ENCODE assay signal across 7 cellular contexts in the genomic region with DNA sequence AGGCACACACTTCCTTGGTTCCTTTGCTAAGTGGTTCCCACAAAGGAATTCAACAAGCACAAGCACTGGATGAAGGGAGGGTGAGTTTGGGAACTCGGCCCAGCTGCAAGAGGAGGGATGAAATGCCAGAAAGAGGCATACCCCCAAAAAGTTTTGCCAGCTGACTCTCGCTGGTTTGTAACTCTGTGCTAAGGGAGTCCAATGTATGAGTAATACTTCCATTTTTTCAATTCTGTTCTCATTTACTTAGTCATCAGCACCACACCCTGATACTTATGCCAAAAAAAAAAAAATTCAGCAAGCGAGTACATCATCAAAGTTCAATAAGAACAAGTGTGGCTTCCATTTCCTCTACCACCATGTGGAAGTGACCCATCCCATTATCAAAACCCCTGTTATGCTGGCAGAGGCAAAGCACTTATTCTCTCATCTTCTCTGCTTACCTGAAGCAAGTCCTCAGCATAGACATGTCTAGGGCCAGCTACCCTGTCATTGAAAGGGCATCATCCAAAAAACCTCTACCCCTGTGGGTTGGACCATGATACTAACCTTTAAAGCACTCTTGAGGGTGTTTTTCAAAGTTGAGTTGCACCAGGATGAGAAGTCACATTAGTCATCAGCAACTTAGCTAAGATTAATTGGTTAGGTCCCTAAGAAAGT. TPM values are rescaled to one million over a fixed set of nuclear protein-coding genes. Genes with fewer than 3 reads are reported as not detected.
DNase-seq lines count a peak whose midpoint lies in the region; ATAC-seq lines count a peak whose summit lies in the region.

No MANE protein-coding gene starts in this region.

- no peaks in the 10 kb centered on the region for H3K36me3 ChIP-seq in esophagus (ENCODE audit: control insufficient read depth in 2 of 2, insufficient read depth in 2 of 2, low read length in 1 of 2)

- no peaks in the 10 kb centered on the region for H3K36me3 Mint-ChIP-seq in T-helper 1 cell treated with Interleukin-12 subunit alpha and Interleukin-12 subunit beta and Interleukin-4 antibody, amounts not matched to agents 30 μg/mL and 1 μg/mL, for 36 hours (ENCODE audit: low read depth)

- peak overlapping the region; percentile 69 for H3K27ac Mint-ChIP-seq in T-helper 1 cell treated with Interleukin-12 subunit alpha and Interleukin-12 subunit beta and Interleukin-4 antibody, amounts not matched to agents 30 μg/mL and 1 μg/mL, for 36 hours

- WGBS in esophagus, 2 donors = 13 to 36% methylated on average over 3 of the region's 3 CpGs

- no peak for ATAC-seq in HG03175 (IDR thresholded peaks at IDR 0.05; ENCODE audit: unreplicated experiment)

- H3K4me3 ChIP-seq in esophagus (ENCODE audit: low read depth in 1 of 2, low read length in 2 of 2) = no peak overlapping the region
- no peak overlapping the region for H3K4me3 ChIP-seq in skin epidermis

- peak; percentile 93 for DNase-seq in HCEC 1CT
- DNase-seq in NCI-H345 treated with DMSO at 0.1 percent for 48 hours (lab: John Stamatoyannopoulos, UW; ENCODE audit: unreplicated experiment) = no peak
- DNase-seq in GDM1 (lab: John Stamatoyannopoulos, UW) = no peak

- H3K27me3 Mint-ChIP-seq in T-helper 1 cell treated with Interleukin-12 subunit alpha and Interleukin-12 subunit beta and Interleukin-4 antibody, amounts not matched to agents 30 μg/mL and 1 μg/mL, for 36 hours (ENCODE audit: low read depth) = peaks cover 16% of the 10 kb centered on the region

- H3K9me3 ChIP-seq in esophagus (ENCODE audit: control insufficient read depth in 2 of 2, insufficient read depth in 1 of 2, low read depth in 1 of 2, low read length in 1 of 2) = no peaks in the 10 kb centered on the region

- peak overlapping the region; percentile 25 for H3K4me3 Mint-ChIP-seq in T-helper 1 cell treated with Interleukin-12 subunit alpha and Interleukin-12 subunit beta and Interleukin-4 antibody, amounts not matched to agents 30 μg/mL and 1 μg/mL, for 36 hours

- H3K4me1 ChIP-seq in esophagus (ENCODE audit: control insufficient read depth in 2 of 2, insufficient read depth in 2 of 2, low read length in 1 of 2) = peaks cover 0 to 1% of the 10 kb centered on the region in 2 donors

- H3K27ac ChIP-seq in esophagus (ENCODE audit: low read depth in 2 of 2, low read length in 1 of 2) = peak overlapping the region; percentile 84 to 86
- H3K27ac ChIP-seq in skin epidermis = peak overlapping the region in 14 of 21 experiments; percentile 21 to 74 (median 56)

- no peaks in the 10 kb centered on the region for H3K27me3 ChIP-seq in esophagus (ENCODE audit: control insufficient read depth in 1 of 2, insufficient read depth in 2 of 2, low read length in 2 of 2)

- H3K9me3 Mint-ChIP-seq in T-helper 1 cell treated with Interleukin-12 subunit alpha and Interleukin-12 subunit beta and Interleukin-4 antibody, amounts not matched to agents 30 μg/mL and 1 μg/mL, for 36 hours = peaks cover 8% of the 10 kb centered on the region

- H3K4me1 Mint-ChIP-seq in T-helper 1 cell treated with Interleukin-12 subunit alpha and Interleukin-12 subunit beta and Interleukin-4 antibody, amounts not matched to agents 30 μg/mL and 1 μg/mL, for 36 hours (ENCODE audit: low read depth) = peaks cover 48% of the 10 kb centered on the region

RNA-seq across cellular contexts. Expression of a gene that starts 6.9 kb away (rescaled TPM):
- 10 to 100 TPM in 1 of 2 donors, 1 to 10 TPM in 1; 7.8 to 11.7 TPM for polyA plus RNA-seq in esophagus
